In the genomic region with DNA sequence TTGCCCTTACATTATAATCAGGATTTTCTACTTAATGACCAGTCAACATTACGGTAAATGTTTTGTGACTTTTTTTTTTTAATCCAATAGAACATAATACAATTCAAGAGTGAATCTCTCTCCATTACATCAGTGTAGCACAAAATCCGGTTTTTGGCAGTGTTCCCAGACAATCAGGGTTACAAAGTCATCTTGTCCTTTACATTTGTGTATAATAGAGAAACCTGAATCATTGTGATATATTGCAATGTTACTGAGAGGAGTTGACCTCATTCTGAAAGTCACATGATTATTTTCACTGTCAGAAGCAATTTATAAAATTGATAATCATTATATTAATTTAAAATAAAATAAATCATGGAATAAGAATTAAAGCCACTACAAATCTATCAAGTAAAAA, we compare ENCODE assay signal across 16 cellular contexts.
A peak's percentile ranks its signal among the peaks of the same experiment; 100 is the strongest.
DNase-seq lines count a peak whose midpoint lies in the region; ATAC-seq and TF ChIP-seq lines count a peak whose summit lies in the region.
"Had no signal": no experiment of that assay in that cellular context is flagged by ENCODE, and none has a peak within 500 bp of the region (broad histone marks: within the 10 kb centered on the region; RNA-seq: fewer than 3 reads in every experiment).

No MANE protein-coding gene starts in this region.

- in situ Hi-C loops in HAP-1 (cut with MboI; ENCODE audit: low sequenced_read_pairs), result no loop called here

- H3K27ac Mint-ChIP-seq in natural killer cell treated with Interleukin-12 subunit alpha and Interleukin-12 subunit beta and Interleukin-15 and Interleukin-18, amount 100 ng/mL, for 72 hours, result no peak overlapping the region
- H3K27ac Mint-ChIP-seq: activated CD4-positive, alpha-beta T cell treated with anti-CD3 and anti-CD28 coated beads for 36 hours; activated naive CD8-positive, alpha-beta T cell had no signal

- H3K4me1 Mint-ChIP-seq in natural killer cell treated with Interleukin-12 subunit alpha and Interleukin-12 subunit beta and Interleukin-15 and Interleukin-18, amount 100 ng/mL, for 72 hours (ENCODE audit: low read depth in 2 of 2), result no peaks in the 10 kb centered on the region
- H3K4me1 Mint-ChIP-seq: activated CD4-positive, alpha-beta T cell treated with anti-CD3 and anti-CD28 coated beads for 36 hours had no signal

- intact Hi-C loops in cardiac septum (cut with DNase I), result no loop called here

- TF ChIP-seq CTCF in choroid plexus epithelial cell (conservative IDR thresholded peaks at IDR 0.05; ENCODE audit: low read depth, low read length), result no peak

- H3K4me3 Mint-ChIP-seq in natural killer cell treated with Interleukin-12 subunit alpha and Interleukin-12 subunit beta and Interleukin-15 and Interleukin-18, amount 100 ng/mL, for 72 hours, result no peak overlapping the region
- H3K4me3 Mint-ChIP-seq: activated CD4-positive, alpha-beta T cell treated with anti-CD3 and anti-CD28 coated beads for 36 hours; activated naive CD8-positive, alpha-beta T cell had no signal

- H3K27me3 ChIP-seq in HAP-1 (ENCODE audit: low read depth), result no peaks in the 10 kb centered on the region

- H3K9me3 ChIP-seq in HAP-1, result no peaks in the 10 kb centered on the region
- H3K9me3 ChIP-seq: ovary had no signal

- H3K4me3 ChIP-seq in HAP-1 (no peak overlapping the region), choroid plexus epithelial cell (ENCODE audit: low read depth, low read length) (no peak overlapping the region)
- H3K4me3 ChIP-seq: ovary had no signal

- H3K36me3 ChIP-seq in HAP-1 (replicated peaks), result no peaks in the 10 kb centered on the region
- H3K36me3 ChIP-seq: ovary had no signal

- H3K36me3 Mint-ChIP-seq in natural killer cell treated with Interleukin-12 subunit alpha and Interleukin-12 subunit beta and Interleukin-15 and Interleukin-18, amount 100 ng/mL, for 72 hours, result no peaks in the 10 kb centered on the region
- H3K36me3 Mint-ChIP-seq: activated naive CD8-positive, alpha-beta T cell had no signal

- no peaks in the 10 kb centered on the region for H3K27me3 Mint-ChIP-seq in natural killer cell treated with Interleukin-12 subunit alpha and Interleukin-12 subunit beta and Interleukin-15 and Interleukin-18, amount 100 ng/mL, for 72 hours
- H3K27me3 Mint-ChIP-seq: activated CD4-positive, alpha-beta T cell treated with anti-CD3 and anti-CD28 coated beads for 36 hours; activated naive CD8-positive, alpha-beta T cell had no signal

- DNase-seq in A172 (ENCODE audit: low spot score), result peak; percentile 16
- DNase-seq in HAP-1 (ENCODE audit: low spot score in 2 of 2), result peak; percentile 31 to 75
- DNase-seq in NCI-H69 (lab: John Stamatoyannopoulos, UW), result peak; percentile 63
- DNase-seq in choroid plexus epithelial cell (ENCODE audit: low read depth), result peak; percentile 48
- DNase-seq in natural killer cell treated with Interleukin-12 subunit alpha and Interleukin-12 subunit beta and Interleukin-15 and Interleukin-18, amount 100 ng/mL, for 72 hours (ENCODE audit: low spot score), result no peak
- no peak for DNase-seq in cardiac septum (ENCODE audit: low spot score)
- DNase-seq: activated CD4-positive, alpha-beta T cell treated with anti-CD3 and anti-CD28 coated beads for 36 hours; cerebellar nuclear complex; NCI-H446 treated with DMSO at 0.1 percent for 48 hours; ovary; RPMI8226; stimulated activated CD4-positive, alpha-beta T cell treated with anti-CD3 and anti-CD28 coated beads, Interleukin-12 subunit alpha, Interleukin-12 subunit beta, amount 100 ng/mL, for 4 hours; T-helper 2 cell had no signal

- H3K4me1 ChIP-seq in HAP-1, result no peaks in the 10 kb centered on the region

- peaks cover 11% of the 10 kb centered on the region for H3K9me3 Mint-ChIP-seq in natural killer cell treated with Interleukin-12 subunit alpha and Interleukin-12 subunit beta and Interleukin-15 and Interleukin-18, amount 100 ng/mL, for 72 hours

- ATAC-seq in natural killer cell treated with Interleukin-12 subunit alpha and Interleukin-12 subunit beta and Interleukin-15 and Interleukin-18, amount 100 ng/mL, for 72 hours, result no peak
- no peak for ATAC-seq in HG02610 (IDR thresholded peaks at IDR 0.05; ENCODE audit: unreplicated experiment)
- no peak for ATAC-seq in GM21737 (IDR thresholded peaks at IDR 0.05; ENCODE audit: unreplicated experiment)
- ATAC-seq: activated CD4-positive, alpha-beta T cell treated with anti-CD3 and anti-CD28 coated beads for 36 hours had no signal

Comparison
In these comparisons a context has a peak if more than half of its experiments do, and no peak if none do; other contexts are left out.
1. DNase-seq: peak in A172 (single experiment), HAP-1 (2 of 2), NCI-H69 (single experiment) and choroid plexus epithelial cell (single experiment); none in natural killer cell treated with Interleukin-12 subunit alpha and Interleukin-12 subunit beta and Interleukin-15 and Interleukin-18, amount 100 ng/mL, for 72 hours (single experiment) and cardiac septum (single experiment).